In the genomic region with DNA sequence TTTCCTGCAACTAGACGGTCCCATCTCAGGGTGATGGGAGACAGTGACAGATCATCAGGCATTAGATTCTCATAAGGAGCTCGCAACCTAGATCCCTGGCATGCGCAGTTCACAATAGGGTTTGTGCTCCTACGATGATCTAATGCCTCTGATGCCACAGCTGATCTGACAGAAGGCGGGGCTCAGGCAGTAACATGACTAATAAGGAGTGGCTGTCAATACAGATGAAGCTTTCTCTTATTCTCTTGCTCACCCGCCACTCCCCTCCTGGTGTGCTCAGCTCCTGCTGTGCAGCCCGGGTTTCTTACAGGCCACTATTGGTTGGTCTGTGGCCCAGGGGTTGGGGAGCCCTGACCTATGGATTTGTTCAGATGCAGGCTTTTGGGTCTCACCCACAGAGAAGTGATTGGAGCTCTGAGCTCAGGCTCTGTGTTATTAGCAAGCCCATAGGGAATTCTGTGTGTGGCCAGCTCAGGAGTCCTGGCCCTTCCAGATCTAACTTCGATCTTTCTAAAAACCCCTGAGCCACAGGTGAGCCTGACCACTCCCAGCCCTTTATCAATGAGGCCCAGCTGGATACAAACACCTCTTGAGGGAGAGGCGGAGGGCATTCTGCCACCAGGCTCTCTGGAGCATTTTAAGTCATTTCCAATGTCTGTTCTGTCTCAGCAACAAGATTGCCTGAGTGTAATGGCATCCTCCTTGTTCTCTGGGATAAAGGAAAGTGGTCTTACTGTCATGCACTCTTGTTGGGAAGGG, we compare ENCODE assay signal across 12 cellular contexts.
DNase-seq lines count a peak whose midpoint lies in the region; ATAC-seq and FAIRE-seq lines count a peak whose summit lies in the region.
"Had no signal": no experiment of that assay in that cellular context is flagged by ENCODE, and none has a peak within 500 bp of the region (broad histone marks: within the 10 kb centered on the region; RNA-seq: fewer than 3 reads in every experiment).

No MANE protein-coding gene starts in this region.

- intact Hi-C loops in activated CD4-positive, alpha-beta T cell treated with anti-CD3 and anti-CD28 coated beads, Interleukin-2, amount 10 ng/mL, durations not matched to agents 24 days and 14 days (cut with micrococcal nuclease) = no loop called here

- H3K27me3 Mint-ChIP-seq in activated CD4-positive, alpha-beta T cell treated with anti-CD3 and anti-CD28 coated beads, Interleukin-2, amount 10 ng/mL, durations not matched to agents 24 days and 14 days = no peaks in the 10 kb centered on the region

- no peak for ATAC-seq in HG02973 (IDR thresholded peaks at IDR 0.05; ENCODE audit: unreplicated experiment)
- ATAC-seq: activated CD4-positive, alpha-beta T cell treated with anti-CD3 and anti-CD28 coated beads for 36 hours; activated T-cell treated with anti-CD3 and anti-CD28 coated beads, Interleukin-2, amount 50 U/mL, for 72 hours had no signal

- no peak overlapping the region for H3K4me3 Mint-ChIP-seq in activated CD4-positive, alpha-beta T cell treated with anti-CD3 and anti-CD28 coated beads, Interleukin-2, amount 10 ng/mL, durations not matched to agents 24 days and 14 days
- H3K4me3 Mint-ChIP-seq: activated CD4-positive, alpha-beta T cell treated with anti-CD3 and anti-CD28 coated beads for 36 hours; activated T-cell treated with anti-CD3 and anti-CD28 coated beads, Interleukin-2, amount 50 U/mL, for 72 hours had no signal

- no peaks in the 10 kb centered on the region for H3K36me3 Mint-ChIP-seq in activated CD4-positive, alpha-beta T cell treated with anti-CD3 and anti-CD28 coated beads, Interleukin-2, amount 10 ng/mL, durations not matched to agents 24 days and 14 days (ENCODE audit: low read depth)

- FAIRE-seq in RCC 7860 (lab: Jason Lieb, UNC) = no peak

- no peak overlapping the region for H3K27ac Mint-ChIP-seq in activated CD4-positive, alpha-beta T cell treated with anti-CD3 and anti-CD28 coated beads, Interleukin-2, amount 10 ng/mL, durations not matched to agents 24 days and 14 days
- H3K27ac Mint-ChIP-seq: activated CD4-positive, alpha-beta T cell treated with anti-CD3 and anti-CD28 coated beads for 36 hours; activated T-cell treated with anti-CD3 and anti-CD28 coated beads, Interleukin-2, amount 50 U/mL, for 72 hours had no signal

- H3K4me1 Mint-ChIP-seq in activated CD4-positive, alpha-beta T cell treated with anti-CD3 and anti-CD28 coated beads, Interleukin-2, amount 10 ng/mL, durations not matched to agents 24 days and 14 days = no peaks in the 10 kb centered on the region
- H3K4me1 Mint-ChIP-seq: activated CD4-positive, alpha-beta T cell treated with anti-CD3 and anti-CD28 coated beads for 36 hours had no signal

- DNase-seq in DMS79 treated with DMSO at 0.1 percent for 48 hours (lab: John Stamatoyannopoulos, UW) (peak; percentile 53), NCI-H1092 (lab: John Stamatoyannopoulos, UW) (peak; percentile 55), SW480 (ENCODE audit: low spot score) (peak; percentile 90), kidney glomerular epithelial cell (lab: John Stamatoyannopoulos, UW) (peak; percentile 2), NOMO-1 treated with dmso at 0.1 percent for 144 hours (lab: John Stamatoyannopoulos, UW; ENCODE audit: unreplicated experiment) (no peak), RCC 7860 (ENCODE audit: low spot score) (no peak)
- DNase-seq in activated CD4-positive, alpha-beta T cell treated with anti-CD3 and anti-CD28 coated beads, Interleukin-2, amount 10 ng/mL, durations not matched to agents 24 days and 14 days = no peak
- DNase-seq: activated CD4-positive, alpha-beta T cell treated with anti-CD3 and anti-CD28 coated beads for 36 hours; activated T-cell treated with anti-CD3 and anti-CD28 coated beads, Interleukin-2, amount 50 U/mL, for 72 hours; NCI-H1048; NCI-H526 had no signal

- no peaks in the 10 kb centered on the region for H3K9me3 Mint-ChIP-seq in activated CD4-positive, alpha-beta T cell treated with anti-CD3 and anti-CD28 coated beads, Interleukin-2, amount 10 ng/mL, durations not matched to agents 24 days and 14 days
- H3K9me3 Mint-ChIP-seq: activated T-cell treated with anti-CD3 and anti-CD28 coated beads, Interleukin-2, amount 50 U/mL, for 72 hours had no signal

Comparison
In these comparisons a context has a peak if more than half of its experiments do, and no peak if none do; other contexts are left out.
1. DNase-seq: peak in DMS79 treated with DMSO at 0.1 percent for 48 hours (single experiment), NCI-H1092 (single experiment), SW480 (single experiment) and kidney glomerular epithelial cell (single experiment); none in NOMO-1 treated with dmso at 0.1 percent for 144 hours (single experiment), activated CD4-positive, alpha-beta T cell treated with anti-CD3 and anti-CD28 coated beads, Interleukin-2, amount 10 ng/mL, durations not matched to agents 24 days and 14 days (single experiment) and RCC 7860 (single experiment).